Comparison of ENCODE assay signal across 10 cellular contexts in the genomic region with DNA sequence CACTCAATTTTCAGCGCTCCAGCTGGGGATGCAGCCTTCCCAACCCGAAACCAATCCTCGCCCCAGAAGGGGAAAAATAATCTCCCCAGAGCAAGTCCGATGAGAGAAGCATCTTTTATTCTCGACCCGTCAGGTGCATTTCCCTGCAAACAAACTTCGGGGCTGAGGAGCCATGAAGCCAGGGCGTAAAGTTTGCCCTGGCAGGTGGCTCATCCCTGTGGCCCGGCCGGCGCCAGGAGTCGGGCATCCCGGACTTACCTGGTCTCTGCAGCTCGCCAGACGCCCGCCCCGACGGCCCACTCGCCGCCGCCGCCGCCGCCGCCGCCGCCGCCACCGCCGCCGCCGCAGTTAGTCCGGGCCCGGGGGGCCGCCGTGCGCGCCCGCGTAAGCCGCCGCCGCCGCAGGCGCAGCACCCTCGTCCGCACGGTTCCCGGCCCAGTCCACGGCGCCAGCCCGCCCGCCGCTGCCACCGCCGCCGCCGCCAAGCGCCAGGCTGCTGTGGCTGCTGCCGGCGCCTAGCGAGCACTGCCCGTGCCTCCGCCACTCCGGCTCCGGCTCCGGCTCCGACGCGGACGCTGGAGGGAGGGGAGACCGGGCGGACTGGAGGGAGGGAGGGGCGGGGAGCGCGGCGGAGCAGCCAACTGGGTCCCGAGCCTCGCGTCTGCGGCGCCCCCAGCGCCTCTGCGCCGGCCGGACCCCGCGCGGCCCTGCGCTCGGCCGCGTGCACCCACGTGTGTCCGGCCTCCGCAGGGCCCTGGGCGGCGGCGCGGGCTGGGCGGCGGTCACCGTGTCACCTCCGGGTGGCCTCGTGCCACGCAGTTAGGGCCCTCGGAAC. TPM values are rescaled to one million over a fixed set of nuclear protein-coding genes. Genes with fewer than 3 reads are reported as not detected.
A peak's percentile ranks its signal among the peaks of the same experiment; 100 is the strongest.
DNase-seq lines count a peak whose midpoint lies in the region; ATAC-seq and TF ChIP-seq lines count a peak whose summit lies in the region.
"Had no signal": no experiment of that assay in that cellular context is flagged by ENCODE, and none has a peak within 500 bp of the region (broad histone marks: within the 10 kb centered on the region; RNA-seq: fewer than 3 reads in every experiment).

A gene (minus strand): TSS at position 527 of the 835 bp plus-strand sequence. CDS start 93,547 bp downstream, outside the sequence.

- H3K36me3 Mint-ChIP-seq in progenitor cell of endocrine pancreas (ENCODE audit: insufficient read depth), result no peaks in the 10 kb centered on the region

- no peaks in the 10 kb centered on the region for H3K9me3 Mint-ChIP-seq in progenitor cell of endocrine pancreas (ENCODE audit: low read depth)

- TF ChIP-seq CTCF in VCaP (conservative IDR thresholded peaks at IDR 0.05) (0 out of 2 replicates have a peak, but pooled peaks have one; percentile 13), left ventricle myocardium inferior (IDR thresholded peaks at IDR 0.05; ENCODE audit: borderline replicate concordance) (no peak), progenitor cell of endocrine pancreas (IDR thresholded peaks at IDR 0.05; ENCODE audit: unreplicated experiment) (no peak)

- peaks cover 36% of the 10 kb centered on the region for H3K27me3 ChIP-seq in left ventricle myocardium inferior (ENCODE audit: low read depth)

- H3K27ac Mint-ChIP-seq in progenitor cell of endocrine pancreas, result peak within 1 kb of the TSS; percentile 82
- H3K27ac Mint-ChIP-seq: stimulated activated naive CD8-positive, alpha-beta T cell treated with anti-CD3 and anti-CD28 coated beads, Interleukin-15, amount 100 ng/mL, for 72 hours had no signal

- no peak for ATAC-seq in GM21390 (IDR thresholded peaks at IDR 0.05; ENCODE audit: unreplicated experiment)
- ATAC-seq: stimulated activated naive CD8-positive, alpha-beta T cell treated with anti-CD3 and anti-CD28 coated beads, Interleukin-15, amount 100 ng/mL, for 72 hours had no signal

- no peaks in the 10 kb centered on the region for H3K36me3 ChIP-seq in left ventricle myocardium inferior

- peak within 1 kb of the TSS; percentile 86 for H3K27ac ChIP-seq in VCaP
- H3K27ac ChIP-seq in left ventricle myocardium inferior (replicated peaks), result peak within 1 kb of the TSS; percentile 27

- H3K4me3 Mint-ChIP-seq in progenitor cell of endocrine pancreas (ENCODE audit: low read depth), result peak within 1 kb of the TSS; percentile 83
- H3K4me3 Mint-ChIP-seq: stimulated activated naive CD8-positive, alpha-beta T cell treated with anti-CD3 and anti-CD28 coated beads, Interleukin-15, amount 100 ng/mL, for 72 hours had no signal

- H3K4me1 Mint-ChIP-seq in progenitor cell of endocrine pancreas (ENCODE audit: low read depth), result peaks cover 15% of the 10 kb centered on the region
- H3K4me1 Mint-ChIP-seq: stimulated activated naive CD8-positive, alpha-beta T cell treated with anti-CD3 and anti-CD28 coated beads, Interleukin-15, amount 100 ng/mL, for 72 hours had no signal

- H3K9me3 ChIP-seq in left ventricle myocardium inferior (replicated peaks), result no peaks in the 10 kb centered on the region

- peaks cover 9% of the 10 kb centered on the region for H3K4me1 ChIP-seq in left ventricle myocardium inferior

- H3K4me3 ChIP-seq in left ventricle myocardium inferior, result peak within 1 kb of the TSS; percentile 67

- intact Hi-C loops in left ventricle myocardium inferior (cut with micrococcal nuclease), result no loop called here

- DNase-seq in COLO668 (lab: John Stamatoyannopoulos, UW; ENCODE audit: unreplicated experiment) (peak; percentile 61), left ventricle myocardium inferior (peak; percentile 21), progenitor cell of endocrine pancreas (ENCODE audit: low spot score, unreplicated experiment) (peak; percentile 45), SHP77 treated with DMSO at 0.1 percent for 48 hours (lab: John Stamatoyannopoulos, UW) (no peak)
- DNase-seq in activated CD4-positive, alpha-beta T cell treated with anti-CD3 and anti-CD28 coated beads for 1 hour, result no peak
- no peak for DNase-seq in activated CD4-positive, alpha-beta T cell treated with anti-CD3 and anti-CD28 coated beads, Interleukin-2, amount 50 U/mL, for 48 hours
- DNase-seq: activated CD4-positive, alpha-beta T cell treated with anti-CD3 and anti-CD28 coated beads for 48 hours; stimulated activated naive CD8-positive, alpha-beta T cell treated with anti-CD3 and anti-CD28 coated beads, Interleukin-15, amount 100 ng/mL, for 72 hours had no signal

- peaks cover 46% of the 10 kb centered on the region for H3K27me3 Mint-ChIP-seq in progenitor cell of endocrine pancreas

RNA-seq across cellular contexts. Expression of the gene that starts here (rescaled TPM):
- total RNA-seq in left ventricle myocardium inferior (1.2 TPM), progenitor cell of endocrine pancreas (11.3 and 12.7 TPM in 2 replicates)

Comparison
In these comparisons a context has a peak if more than half of its experiments do, and no peak if none do; other contexts are left out.
1. DNase-seq: peak in COLO668 (single experiment), left ventricle myocardium inferior (single experiment) and progenitor cell of endocrine pancreas (single experiment); none in activated CD4-positive, alpha-beta T cell treated with anti-CD3 and anti-CD28 coated beads for 1 hour (single experiment), SHP77 treated with DMSO at 0.1 percent for 48 hours (single experiment) and activated CD4-positive, alpha-beta T cell treated with anti-CD3 and anti-CD28 coated beads, Interleukin-2, amount 50 U/mL, for 48 hours (0 of 2).